ENCODE assay signal across 8 cellular contexts in genomic region chr10:101041252-101041761, GRCh38. TPM values are rescaled to one million over a fixed set of nuclear protein-coding genes. Genes with fewer than 3 reads are reported as not detected.
DNase-seq lines count a peak whose midpoint lies in the region; ATAC-seq, FAIRE-seq and TF ChIP-seq lines count a peak whose summit lies in the region.

No MANE protein-coding gene starts in this region.

- no peak for TF ChIP-seq POLR2A in uterus (IDR thresholded peaks at IDR 0.05)

- H3K27me3 Mint-ChIP-seq in osteocyte (ENCODE audit: unreplicated experiment), result no peaks in the 10 kb centered on the region

- H3K27me3 ChIP-seq in uterus, result no peaks in the 10 kb centered on the region

- no peak overlapping the region for H3K4me3 Mint-ChIP-seq in osteocyte (ENCODE audit: unreplicated experiment)

- no peaks in the 10 kb centered on the region for H3K9me3 Mint-ChIP-seq in osteocyte (ENCODE audit: unreplicated experiment)

- peak; percentile 58 for FAIRE-seq in RCC 7860 (lab: Jason Lieb, UNC)

- H3K36me3 ChIP-seq in uterus, result no peaks in the 10 kb centered on the region

- H3K4me1 ChIP-seq in uterus, result peaks cover 0 to 5% of the 10 kb centered on the region in 2 donors

- DNase-seq in COLO829 (ENCODE audit: low spot score), result peak; percentile 61
- DNase-seq in KBM-7, result peak; percentile 91
- DNase-seq in RCC 7860 (ENCODE audit: low spot score), result peak; percentile 61
- DNase-seq in activated T-helper 1 cell treated with Interleukin-2 at 50 U/mL for 16 hours (ENCODE audit: low read depth), result peak; percentile 48
- DNase-seq in fibroblast of the conjunctiva (ENCODE audit: low read depth), result peak; percentile 86
- DNase-seq in osteocyte (ENCODE audit: extremely low spot score, unreplicated experiment), result peak; percentile 91
- DNase-seq in uterus, result peak; percentile 84 to 89

- no peaks in the 10 kb centered on the region for H3K9me3 ChIP-seq in uterus

- H3K4me3 ChIP-seq in uterus, result no peak overlapping the region

- H3K4me1 Mint-ChIP-seq in osteocyte (ENCODE audit: unreplicated experiment), result peaks cover 30% of the 10 kb centered on the region

- intact Hi-C loops in uterus (cut with DNase I; ENCODE audit: low total_unique reads), result no loop called here

- peak overlapping the region; percentile 100 for H3K27ac Mint-ChIP-seq in osteocyte (ENCODE audit: unreplicated experiment)

- H3K27ac ChIP-seq in uterus, result peak overlapping the region in 1 of 2 donors; percentile 95

- peaks cover 20% of the 10 kb centered on the region for H3K36me3 Mint-ChIP-seq in osteocyte (ENCODE audit: unreplicated experiment)

- TF ChIP-seq CTCF in osteocyte (IDR thresholded peaks at IDR 0.05) (peak; percentile 86), uterus (IDR thresholded peaks at IDR 0.05) (peak; percentile 82 to 89 (median 87))

- ATAC-seq in GM19467 (IDR thresholded peaks at IDR 0.05; ENCODE audit: unreplicated experiment), result peak; percentile 44

- in situ Hi-C loops in KBM-7 (cut with MboI; ENCODE audit: low pct_unique_long_range_greater_than_20kb, low sequenced_read_pairs), result no loop called here

RNA-seq across cellular contexts. Expression of gene SFXN3, which starts 10.3 kb away (rescaled TPM):
- total RNA-seq in osteocyte (78.3 and 81.0 TPM in 2 replicates), uterus (100 to 1,000 TPM in 1 of 4 donors, 10 to 100 TPM in 3; 34.6 to 161 (median 58.1) TPM)

RNA-seq across cellular contexts. Expression of gene PDZD7, which starts 10.4 kb away (rescaled TPM):
- total RNA-seq in osteocyte (1.9 and 2.1 TPM in 2 replicates), uterus (1 to 10 TPM in 1 of 4 donors, under 1 TPM in 2, not detected in 1; under 0.01 to 1.3 (median 0.61) TPM)

RNA-seq across cellular contexts. Expression of gene KAZALD1, which starts 20.5 kb away (rescaled TPM):
- total RNA-seq in osteocyte, result 43.0 and 49.0 TPM in 2 replicates
- 10 to 100 TPM in 1 of 4 donors, 1 to 10 TPM in 1, under 1 TPM in 1, not detected in 1; 0.26 to 34.6 (median 6.3) TPM for total RNA-seq in uterus

RNA-seq across cellular contexts. Expression of gene LZTS2, which starts 41.7 kb away (rescaled TPM):
- total RNA-seq in osteocyte, result 69.9 and 72.1 TPM in 2 replicates
- total RNA-seq in uterus, result 100 to 1,000 TPM in 2 of 4 donors, 10 to 100 TPM in 2; 51.5 to 123 (median 85.2) TPM

RNA-seq across cellular contexts. Expression of gene TWNK, which starts 54.0 kb away (rescaled TPM):
- total RNA-seq in osteocyte (7.1 and 7.7 TPM in 2 replicates), uterus (10 to 100 TPM in 1 of 4 donors, 1 to 10 TPM in 2, under 1 TPM in 1; 0.51 to 11.8 (median 6.2) TPM)
